ENCODE assay signal across 9 cellular contexts in genomic region chr7:140060788-140061606, GRCh38. TPM values are rescaled to one million over a fixed set of nuclear protein-coding genes. Genes with fewer than 3 reads are reported as not detected.
DNase-seq lines count a peak whose midpoint lies in the region; ATAC-seq and TF ChIP-seq lines count a peak whose summit lies in the region.
"Had no signal": no experiment of that assay in that cellular context is flagged by ENCODE, and none has a peak within 500 bp of the region (broad histone marks: within the 10 kb centered on the region; RNA-seq: fewer than 3 reads in every experiment).

No MANE protein-coding gene starts in this region.

- H3K4me3 Mint-ChIP-seq in stimulated activated naive B cell treated with anti-CD40 and anti-IgM and Interleukin-4, amounts not matched to agents 10 μg/mL and 1 μg/mL and 100 μg/mL, for 72 hours = peak overlapping the region; percentile 90 to 99

- H3K36me3 ChIP-seq in left ventricle myocardium inferior = peaks cover 14% of the 10 kb centered on the region

- intact Hi-C loops in left ventricle myocardium inferior (cut with micrococcal nuclease) = no loop called here

- peaks cover 29 to 39% of the 10 kb centered on the region in 2 donors for H3K36me3 Mint-ChIP-seq in stimulated activated naive B cell treated with anti-CD40 and anti-IgM and Interleukin-4, amounts not matched to agents 10 μg/mL and 1 μg/mL and 100 μg/mL, for 72 hours

- H3K9me3 Mint-ChIP-seq in stimulated activated naive B cell treated with anti-CD40 and anti-IgM and Interleukin-4, amounts not matched to agents 10 μg/mL and 1 μg/mL and 100 μg/mL, for 72 hours = peaks cover 3 to 5% of the 10 kb centered on the region in 2 donors

- peak overlapping the region; percentile 96 for H3K27ac Mint-ChIP-seq in stimulated activated naive B cell treated with anti-CD40 and anti-IgM and Interleukin-4, amounts not matched to agents 10 μg/mL and 1 μg/mL and 100 μg/mL, for 72 hours

- peak overlapping the region; percentile 90 for H3K27ac ChIP-seq in VCaP
- peak overlapping the region; percentile 94 for H3K27ac ChIP-seq in left ventricle myocardium inferior (replicated peaks)
- H3K27ac ChIP-seq: 22Rv1 had no signal

- H3K4me1 Mint-ChIP-seq in stimulated activated naive B cell treated with anti-CD40 and anti-IgM and Interleukin-4, amounts not matched to agents 10 μg/mL and 1 μg/mL and 100 μg/mL, for 72 hours = peaks cover 44 to 49% of the 10 kb centered on the region in 2 donors

- peaks cover 53% of the 10 kb centered on the region for H3K4me1 ChIP-seq in left ventricle myocardium inferior

- H3K9me3 ChIP-seq in left ventricle myocardium inferior (replicated peaks) = peaks cover 4% of the 10 kb centered on the region

- no peaks in the 10 kb centered on the region for H3K27me3 ChIP-seq in left ventricle myocardium inferior (ENCODE audit: low read depth)

- no peak for TF ChIP-seq POLR2A in GM18505 (IDR thresholded peaks at IDR 0.05; ENCODE audit: borderline replicate concordance, extremely low read depth, insufficient read depth, insufficient read length)

- TF ChIP-seq CTCF in VCaP (conservative IDR thresholded peaks at IDR 0.05) (no peak), left ventricle myocardium inferior (IDR thresholded peaks at IDR 0.05; ENCODE audit: borderline replicate concordance) (no peak)

- no peak for ATAC-seq in stimulated activated naive B cell treated with anti-CD40 and anti-IgM and Interleukin-4, amounts not matched to agents 10 μg/mL and 1 μg/mL and 100 μg/mL, for 72 hours (replicated peaks)
- no peak for ATAC-seq in GM21526 (IDR thresholded peaks at IDR 0.05; ENCODE audit: low FRiP score, unreplicated experiment)
- ATAC-seq in GM18505 (IDR thresholded peaks at IDR 0.05; ENCODE audit: unreplicated experiment) = no peak

- H3K27me3 Mint-ChIP-seq in stimulated activated naive B cell treated with anti-CD40 and anti-IgM and Interleukin-4, amounts not matched to agents 10 μg/mL and 1 μg/mL and 100 μg/mL, for 72 hours = no peaks in the 10 kb centered on the region

- DNase-seq in DMS53 (lab: John Stamatoyannopoulos, UW) (peak; percentile 31), DMS53 treated with DMSO at 0.1 percent for 48 hours (lab: John Stamatoyannopoulos, UW; ENCODE audit: unreplicated experiment) (no peak), left ventricle myocardium inferior (peak; percentile 69), NAMALWA (ENCODE audit: low spot score) (no peak)
- no peak for DNase-seq in stimulated activated naive B cell treated with anti-CD40 and anti-IgM and Interleukin-4, amounts not matched to agents 10 μg/mL and 1 μg/mL and 100 μg/mL, for 72 hours

- peak overlapping the region; percentile 85 for H3K4me3 ChIP-seq in left ventricle myocardium inferior

RNA-seq across cellular contexts. Expression of gene PARP12, which starts 1.8 kb away (rescaled TPM):
- total RNA-seq in left ventricle myocardium inferior = 16.4 TPM

Comparison
In these comparisons a context has a peak if more than half of its experiments do, and no peak if none do; other contexts are left out.
1. DNase-seq: peak in DMS53 (single experiment) and left ventricle myocardium inferior (single experiment); none in DMS53 treated with DMSO at 0.1 percent for 48 hours (single experiment), stimulated activated naive B cell treated with anti-CD40 and anti-IgM and Interleukin-4, amounts not matched to agents 10 μg/mL and 1 μg/mL and 100 μg/mL, for 72 hours (single experiment) and NAMALWA (single experiment).